ENCODE assay signal across 8 cellular contexts in the genomic region with DNA sequence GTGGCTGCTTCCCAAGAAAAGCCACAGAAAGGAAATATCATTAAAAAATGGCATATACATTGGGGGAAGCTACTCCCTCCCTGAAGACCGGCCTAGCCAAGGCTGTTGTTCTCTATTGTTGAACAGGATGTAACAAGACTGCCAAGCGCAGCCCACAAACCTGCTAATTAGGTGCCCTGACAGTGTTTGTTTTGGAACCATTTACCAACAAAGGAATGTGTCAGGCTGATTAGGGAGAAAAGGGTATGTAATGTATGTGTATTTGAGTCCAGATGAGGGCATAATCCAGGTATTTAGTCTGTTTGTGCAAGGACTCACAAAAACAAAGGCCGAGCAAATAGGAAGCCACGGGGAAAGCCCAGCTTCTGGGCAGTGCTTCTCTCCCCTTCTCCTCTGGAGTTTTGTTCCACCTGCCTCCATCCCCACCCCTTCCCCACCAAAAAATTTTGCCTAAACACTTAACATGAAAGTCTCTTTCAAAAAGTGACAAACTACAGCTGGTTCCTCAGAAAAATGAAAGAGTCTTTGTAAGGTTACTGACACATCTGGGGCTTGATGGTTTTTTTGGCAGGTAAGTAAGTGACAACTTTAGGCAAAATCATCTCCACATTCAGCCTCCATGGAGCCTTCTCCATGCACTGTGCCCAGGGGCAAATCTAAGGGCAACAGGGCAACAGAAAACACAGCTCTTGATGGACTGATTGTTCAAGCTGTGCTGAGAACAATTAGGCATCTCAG.
DNase-seq lines count a peak whose midpoint lies in the region; ATAC-seq and TF ChIP-seq lines count a peak whose summit lies in the region.

No MANE protein-coding gene starts in this region.

- DNase-seq in Kasumi-1 (lab: John Stamatoyannopoulos, UW) (peak; percentile 14 to 34), SHP77 treated with DMSO at 0.1 percent for 48 hours (lab: John Stamatoyannopoulos, UW) (peak; percentile 58), left ventricle myocardium superior (peak; percentile 44), NCI-H2171 treated with DMSO at 0.1 percent for 48 hours (lab: John Stamatoyannopoulos, UW) (no peak), GM20000 (ENCODE audit: low spot score) (no peak)
- DNase-seq in stimulated activated naive B cell treated with anti-CD40 and anti-IgM and Interleukin-4, amounts not matched to agents 10 μg/mL and 1 μg/mL and 100 μg/mL, for 72 hours = no peak
- DNase-seq in activated CD4-positive, alpha-beta T cell treated with anti-CD3 and anti-CD28 coated beads for 1 hour = no peak

- no peak for TF ChIP-seq CTCF in GM20000 (IDR thresholded peaks at IDR 0.05; ENCODE audit: extremely low read depth, missing control alignments)

- H3K27me3 Mint-ChIP-seq in stimulated activated naive B cell treated with anti-CD40 and anti-IgM and Interleukin-4, amounts not matched to agents 10 μg/mL and 1 μg/mL and 100 μg/mL, for 72 hours = no peaks in the 10 kb centered on the region

- H3K4me3 Mint-ChIP-seq in stimulated activated naive B cell treated with anti-CD40 and anti-IgM and Interleukin-4, amounts not matched to agents 10 μg/mL and 1 μg/mL and 100 μg/mL, for 72 hours = peak overlapping the region; percentile 9 to 35

- peaks cover 8 to 16% of the 10 kb centered on the region in 2 donors for H3K4me1 Mint-ChIP-seq in stimulated activated naive B cell treated with anti-CD40 and anti-IgM and Interleukin-4, amounts not matched to agents 10 μg/mL and 1 μg/mL and 100 μg/mL, for 72 hours

- H3K9me3 Mint-ChIP-seq in stimulated activated naive B cell treated with anti-CD40 and anti-IgM and Interleukin-4, amounts not matched to agents 10 μg/mL and 1 μg/mL and 100 μg/mL, for 72 hours = no peaks in the 10 kb centered on the region

- ATAC-seq in left ventricle myocardium superior = peak; percentile 78
- ATAC-seq in stimulated activated naive B cell treated with anti-CD40 and anti-IgM and Interleukin-4, amounts not matched to agents 10 μg/mL and 1 μg/mL and 100 μg/mL, for 72 hours (replicated peaks) = peak; percentile 56 to 69
- no peak for ATAC-seq in GM19467 (IDR thresholded peaks at IDR 0.05; ENCODE audit: unreplicated experiment)

- intact Hi-C loops in left ventricle myocardium superior (cut with micrococcal nuclease) = no loop called here

- H3K27ac Mint-ChIP-seq in stimulated activated naive B cell treated with anti-CD40 and anti-IgM and Interleukin-4, amounts not matched to agents 10 μg/mL and 1 μg/mL and 100 μg/mL, for 72 hours = peak overlapping the region; percentile 38

- H3K36me3 Mint-ChIP-seq in stimulated activated naive B cell treated with anti-CD40 and anti-IgM and Interleukin-4, amounts not matched to agents 10 μg/mL and 1 μg/mL and 100 μg/mL, for 72 hours = peaks cover 6 to 10% of the 10 kb centered on the region in 2 donors

Comparison
In these comparisons a context has a peak if more than half of its experiments do, and no peak if none do; other contexts are left out.
1. DNase-seq: peak in Kasumi-1 (2 of 2), SHP77 treated with DMSO at 0.1 percent for 48 hours (single experiment) and left ventricle myocardium superior (single experiment); none in stimulated activated naive B cell treated with anti-CD40 and anti-IgM and Interleukin-4, amounts not matched to agents 10 μg/mL and 1 μg/mL and 100 μg/mL, for 72 hours (single experiment), activated CD4-positive, alpha-beta T cell treated with anti-CD3 and anti-CD28 coated beads for 1 hour (single experiment), NCI-H2171 treated with DMSO at 0.1 percent for 48 hours (single experiment) and GM20000 (single experiment).